8 cellular contexts compared by ENCODE assay signal in genomic region chr9:107285292-107285691, GRCh38. TPM values are rescaled to one million over a fixed set of nuclear protein-coding genes. Genes with fewer than 3 reads are reported as not detected.
DNase-seq lines count a peak whose midpoint lies in the region; ATAC-seq, FAIRE-seq and TF ChIP-seq lines count a peak whose summit lies in the region.

No MANE protein-coding gene starts in this region.

- peak overlapping the region; percentile 87 to 93 for H3K27ac Mint-ChIP-seq in T-cell

- no peaks in the 10 kb centered on the region for H3K27me3 ChIP-seq in gastrocnemius medialis

- H3K9me3 ChIP-seq in gastrocnemius medialis = no peaks in the 10 kb centered on the region

- intact Hi-C loops in gastrocnemius medialis (cut with DNase I; ENCODE audit: low total_unique reads) = no loop called here

- H3K4me3 ChIP-seq in fibroblast of mammary gland (ENCODE audit: control insufficient read depth, low read depth, low read length) (peak overlapping the region; percentile 96), gastrocnemius medialis (peak overlapping the region; percentile 73 to 91 (median 86))

- H3K4me1 Mint-ChIP-seq in T-cell = peaks cover 60 to 72% (median 63%) of the 10 kb centered on the region in 3 donors

- DNase-seq in H54 (ENCODE audit: insufficient read length, low spot score) (no peak), T-cell (no peak), fibroblast of mammary gland (ENCODE audit: low read depth) (no peak), gastrocnemius medialis (no peak), ACHN (no peak), mesenteric fat pad (ENCODE audit: low spot score) (no peak), RCC 7860 (ENCODE audit: low spot score) (no peak)

- no peaks in the 10 kb centered on the region for H3K36me3 ChIP-seq in gastrocnemius medialis

- in situ Hi-C loops in gastrocnemius medialis (cut with MboI; ENCODE audit: low sequenced_read_pairs in 4 of 4) = loop anchor here in 1 of 4 donors (25.0 kb wide), 1 partner anchor 1827 kb away; the partner anchor contains the start of gene TMEM245
- in situ Hi-C loops in ACHN (cut with HindIII; ENCODE audit: low pct_ligation_motif_present, low pct_unique_long_range_greater_than_20kb, low sequenced_read_pairs) = no loop called here

- H3K9me3 Mint-ChIP-seq in T-cell = no peaks in the 10 kb centered on the region

- TF ChIP-seq POLR2A in H54 (IDR thresholded peaks at IDR 0.05; ENCODE audit: low read depth, low read length) (no peak), gastrocnemius medialis (IDR thresholded peaks at IDR 0.05) (no peak)

- H3K36me3 Mint-ChIP-seq in T-cell = no peaks in the 10 kb centered on the region

- peak overlapping the region; percentile 90 to 99 (median 97) for H3K27ac ChIP-seq in gastrocnemius medialis

- no peak for ATAC-seq in T-cell (replicated peaks in 1 of 4)
- ATAC-seq in gastrocnemius medialis = no peak
- no peak for ATAC-seq in HG02763 (IDR thresholded peaks at IDR 0.05; ENCODE audit: unreplicated experiment)

- H3K4me1 ChIP-seq in gastrocnemius medialis = peaks cover 48 to 54% of the 10 kb centered on the region in 2 donors

- FAIRE-seq in H54 (lab: Jason Lieb, UNC) (peak; percentile 55), RCC 7860 (lab: Jason Lieb, UNC) (no peak)

- H3K27me3 Mint-ChIP-seq in T-cell = no peaks in the 10 kb centered on the region

- TF ChIP-seq CTCF in fibroblast of mammary gland (conservative IDR thresholded peaks at IDR 0.05; ENCODE audit: control insufficient read depth, insufficient read depth, low read depth, low read length) (no peak), gastrocnemius medialis (IDR thresholded peaks at IDR 0.05 in 4 of 5, conservative IDR thresholded peaks at IDR 0.05 in 1 of 5) (no peak)

- peak overlapping the region; percentile 84 to 97 (median 90) for H3K4me3 Mint-ChIP-seq in T-cell

- POLR2A ChIA-PET in T-cell (lab: Charles Lee) = no interaction called here

- CTCF ChIA-PET in T-cell (lab: Charles Lee) = interaction anchor here in 1 of 2 donors (0.6 to 1.8 kb wide), 2 partner anchors 14 to 123 kb away, joined by 6 to 11 read pairs; no protein-coding TSS in a partner anchor

RNA-seq across cellular contexts. Expression of gene RAD23B, which starts 2.2 kb away (rescaled TPM):
- total RNA-seq in T-cell (10 to 100 TPM; 55.0 to 68.4 (median 56.2) TPM), gastrocnemius medialis (100 to 1,000 TPM; 163 to 249 (median 188) TPM), mesenteric fat pad (165 TPM)
